8 cellular contexts compared by ENCODE assay signal in the genomic region with DNA sequence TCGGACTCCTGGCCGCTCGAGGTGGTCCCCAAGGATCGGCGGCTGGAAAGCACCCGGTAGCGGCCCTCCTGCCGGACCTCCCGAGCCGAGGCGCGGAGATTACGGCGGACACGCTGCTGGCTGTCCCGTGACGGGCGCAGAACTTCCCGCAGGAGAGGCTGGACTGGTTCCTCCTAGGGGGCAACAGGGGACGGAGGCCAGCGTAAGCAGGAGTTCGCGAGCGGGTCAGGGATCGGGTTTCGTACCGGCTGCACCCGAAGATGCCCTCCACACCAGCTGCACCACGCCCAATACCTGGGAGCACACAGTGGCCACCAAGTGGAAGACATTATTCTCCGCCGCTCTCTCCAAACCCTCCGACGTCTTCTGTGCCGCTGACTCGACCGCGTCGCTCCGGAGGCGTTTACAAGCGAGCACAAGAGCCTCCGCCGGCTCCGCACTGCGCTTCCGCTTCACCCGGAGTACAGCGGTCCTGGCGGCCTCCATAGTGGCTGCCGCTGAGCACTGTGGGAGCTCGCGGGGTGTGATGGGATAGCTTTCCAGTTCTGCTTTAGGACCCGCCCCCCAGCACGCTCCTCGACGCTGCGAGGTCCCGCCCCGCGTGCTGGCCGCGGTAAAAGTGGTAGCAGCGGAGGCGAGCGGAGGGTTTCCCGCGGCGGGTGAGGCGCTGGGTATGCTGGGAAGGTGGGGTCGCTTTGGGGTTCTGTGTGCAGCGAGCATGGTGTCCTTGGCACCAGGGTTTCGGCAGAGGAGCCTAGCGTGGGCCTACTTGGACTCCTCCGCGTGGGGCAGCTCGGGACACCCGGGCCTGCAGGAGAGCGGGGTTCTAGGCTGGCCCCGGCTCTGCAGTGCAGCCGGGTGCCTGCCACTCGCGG. TPM values are rescaled to one million over a fixed set of nuclear protein-coding genes. Genes with fewer than 3 reads are reported as not detected.
A peak's percentile ranks its signal among the peaks of the same experiment; 100 is the strongest.
DNase-seq lines count a peak whose midpoint lies in the region; ATAC-seq and TF ChIP-seq lines count a peak whose summit lies in the region.

A gene with protein sequence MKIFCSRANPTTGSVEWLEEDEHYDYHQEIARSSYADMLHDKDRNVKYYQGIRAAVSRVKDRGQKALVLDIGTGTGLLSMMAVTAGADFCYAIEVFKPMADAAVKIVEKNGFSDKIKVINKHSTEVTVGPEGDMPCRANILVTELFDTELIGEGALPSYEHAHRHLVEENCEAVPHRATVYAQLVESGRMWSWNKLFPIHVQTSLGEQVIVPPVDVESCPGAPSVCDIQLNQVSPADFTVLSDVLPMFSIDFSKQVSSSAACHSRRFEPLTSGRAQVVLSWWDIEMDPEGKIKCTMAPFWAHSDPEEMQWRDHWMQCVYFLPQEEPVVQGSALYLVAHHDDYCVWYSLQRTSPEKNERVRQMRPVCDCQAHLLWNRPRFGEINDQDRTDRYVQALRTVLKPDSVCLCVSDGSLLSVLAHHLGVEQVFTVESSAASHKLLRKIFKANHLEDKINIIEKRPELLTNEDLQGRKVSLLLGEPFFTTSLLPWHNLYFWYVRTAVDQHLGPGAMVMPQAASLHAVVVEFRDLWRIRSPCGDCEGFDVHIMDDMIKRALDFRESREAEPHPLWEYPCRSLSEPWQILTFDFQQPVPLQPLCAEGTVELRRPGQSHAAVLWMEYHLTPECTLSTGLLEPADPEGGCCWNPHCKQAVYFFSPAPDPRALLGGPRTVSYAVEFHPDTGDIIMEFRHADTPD (plus strand): TSS at position 579 of the 875 bp plus-strand sequence. CDS start 4,961 bp downstream, outside the sequence.
A gene (minus strand): TSS at position 506 of the 875 bp plus-strand sequence. CDS start 20 bp downstream, at position 486.

- H3K27ac Mint-ChIP-seq in CD14-positive monocyte, result peak within 1 kb of the TSS; percentile 91 to 96 (median 95)

- peak; percentile 97 for ATAC-seq in GM19395 (IDR thresholded peaks at IDR 0.05; ENCODE audit: unreplicated experiment)
- ATAC-seq in HG03558 (IDR thresholded peaks at IDR 0.05; ENCODE audit: extremely low read depth, unreplicated experiment), result peak; percentile 85
- peak; percentile 99 for ATAC-seq in left lobe of liver

- TF ChIP-seq CTCF in CD14-positive monocyte (IDR thresholded peaks at IDR 0.05), result peak; percentile 19

- peaks cover 19% of the 10 kb centered on the region for H3K4me1 Mint-ChIP-seq in CD14-positive monocyte

- peak within 1 kb of the TSS; percentile 92 to 95 for H3K4me3 Mint-ChIP-seq in CD14-positive monocyte

- H3K36me3 Mint-ChIP-seq in CD14-positive monocyte, result peaks cover 28 to 48% of the 10 kb centered on the region in 2 donors

- no peaks in the 10 kb centered on the region for H3K27me3 Mint-ChIP-seq in CD14-positive monocyte (ENCODE audit: low read depth in 3 of 3)

- intact Hi-C loops in CD14-positive monocyte (cut with micrococcal nuclease), result loop anchor here (5.0 kb wide), 2 partner anchors 48 to 63 kb away; a partner anchor contains a TSS

- H3K9me3 Mint-ChIP-seq in CD14-positive monocyte, result no peaks in the 10 kb centered on the region

- DNase-seq in CD14-positive monocyte (ENCODE audit: low spot score), result peak; percentile 91
- peak; percentile 89 for DNase-seq in NCI-H748 (lab: John Stamatoyannopoulos, UW; ENCODE audit: unreplicated experiment)
- DNase-seq in activated CD4-positive, alpha-beta T cell treated with anti-CD3 and anti-CD28 coated beads, Interleukin-2, amount 50 U/mL, for 1 hour, result peak; percentile 89
- DNase-seq in cortex of kidney (lab: John Stamatoyannopoulos, UW), result peak; percentile 97
- DNase-seq in left lobe of liver (ENCODE audit: low spot score), result peak; percentile 95
- DNase-seq in stimulated activated CD4-positive, alpha-beta T cell treated with anti-CD3 and anti-CD28 coated beads, Interleukin-2, amount 100 ng/mL, for 4 hours (ENCODE audit: low read depth), result peak; percentile 88

RNA-seq across cellular contexts. Expression of the first gene that starts in this region (rescaled TPM):
- 10 to 100 TPM; 15.0 to 15.2 TPM for polyA plus RNA-seq in CD14-positive monocyte
- 27.7 TPM for total RNA-seq in left lobe of liver

RNA-seq across cellular contexts. Expression of the second gene that starts in this region (rescaled TPM):
- 10 to 100 TPM in 1 of 2 donors, 1 to 10 TPM in 1; 9.7 to 10.5 TPM for polyA plus RNA-seq in CD14-positive monocyte
- total RNA-seq in left lobe of liver, result 5.8 TPM

Comparison
In these comparisons a context has a peak if more than half of its experiments do, and no peak if none do; other contexts are left out.
1. Peak in every context shown above with its lines: DNase-seq and ATAC-seq.